Comparison of ENCODE assay signal across 9 cellular contexts in genomic region chr19:48635966-48636858, GRCh38. TPM values are rescaled to one million over a fixed set of nuclear protein-coding genes. Genes with fewer than 3 reads are reported as not detected.
DNase-seq lines count a peak whose midpoint lies in the region; TF ChIP-seq lines count a peak whose summit lies in the region.
"Had no signal": no experiment of that assay in that cellular context is flagged by ENCODE, and none has a peak within 500 bp of the region (broad histone marks: within the 10 kb centered on the region; RNA-seq: fewer than 3 reads in every experiment).

No MANE protein-coding gene starts in this region.

- no peak for DNase-seq in AG04449 (ENCODE audit: low read depth, low spot score)
- DNase-seq in H7, result peak; percentile 68
- DNase-seq in activated CD8-positive, alpha-beta memory T cell treated with anti-CD3 and anti-CD28 coated beads, Interleukin-2, amount 50 U/mL, for 4 hours, result peak; percentile 38
- DNase-seq in hypothalamus (lab: John Stamatoyannopoulos, UW), result peak in 33 of 51 donors; percentile 14 to 71 (median 39)
- DNase-seq in DMS79 treated with DMSO at 0.1 percent for 48 hours (lab: John Stamatoyannopoulos, UW), result no peak
- DNase-seq in GM10266 (ENCODE audit: extremely low spot score), result no peak
- no peak for DNase-seq in GM03348 (ENCODE audit: low spot score)

- TF ChIP-seq CTCF in AG04449 (IDR thresholded peaks at IDR 0.05; ENCODE audit: insufficient read depth, low read length, missing control alignments) (no peak), GM10266 (IDR thresholded peaks at IDR 0.05; ENCODE audit: control insufficient read depth, insufficient read depth, low read depth, missing control alignments) (no peak)

- H3K27me3 ChIP-seq in H7 (ENCODE audit: control insufficient read depth, insufficient read depth, low read length), result peaks cover 26% of the 10 kb centered on the region

- H3K36me3 ChIP-seq in H7 (replicated peaks; ENCODE audit: control insufficient read depth, insufficient read depth, low read length), result peaks cover 2% of the 10 kb centered on the region

- CTCF ChIA-PET in AG04449 (lab: Yijun Ruan, JAX), result interaction anchor here (1.3 kb wide), 1 partner anchor 9 kb away, joined by 5 read pairs; no protein-coding TSS in a partner anchor

- POLR2A ChIA-PET in AG04449 (lab: Yijun Ruan, JAX), result no interaction called here

- H3K4me3 ChIP-seq in AG04449 (ENCODE audit: low read depth, low read length) (peak overlapping the region; percentile 62), H7 (ENCODE audit: insufficient read depth, low read depth, low read length) (peak overlapping the region; percentile 67), skin epidermis (peak overlapping the region; percentile 54 to 87 (median 71))

- H3K27ac ChIP-seq in skin epidermis, result peak overlapping the region; percentile 54 to 98 (median 95)

RNA-seq across cellular contexts. Expression of gene DBP, which starts 1.0 kb away (rescaled TPM):
- 11.2 and 18.2 TPM in 2 replicates for total RNA-seq in H7 (2014; rRNA removed; shearing (Covaris generic))

RNA-seq across cellular contexts. Expression of gene CA11, which starts 9.8 kb away (rescaled TPM):
- 10.8 and 24.0 TPM in 2 replicates for total RNA-seq in H7 (2014; rRNA removed; shearing (Covaris generic))

RNA-seq across cellular contexts. Expression of gene SPHK2, which starts 16.9 kb away (rescaled TPM):
- total RNA-seq in H7 (2014; rRNA removed; shearing (Covaris generic)), result 10.9 and 26.4 TPM in 2 replicates

RNA-seq across cellular contexts. Expression of gene RPL18, which starts 17.2 kb away (rescaled TPM):
- total RNA-seq in H7 (2014; rRNA removed; shearing (Covaris generic)), result 3,978 and 5,156 TPM in 2 replicates

RNA-seq across cellular contexts. Expression of gene FAM83E, which starts 21.3 kb away (rescaled TPM):
- 3.8 and 4.0 TPM in 2 replicates for total RNA-seq in H7 (2014; rRNA removed; shearing (Covaris generic))
- total RNA-seq: renal cortical epithelial cell had no signal

Comparison
In these comparisons a context has a peak if more than half of its experiments do, and no peak if none do; other contexts are left out.
1. DNase-seq: peak in H7 (single experiment), activated CD8-positive, alpha-beta memory T cell treated with anti-CD3 and anti-CD28 coated beads, Interleukin-2, amount 50 U/mL, for 4 hours (single experiment) and hypothalamus (33 of 51); none in AG04449 (single experiment), DMS79 treated with DMSO at 0.1 percent for 48 hours (single experiment), GM10266 (single experiment) and GM03348 (single experiment).
2. Peak in every context shown above with its lines, with median percentiles within 50 percentile points of each other: H3K4me3 ChIP-seq.